27 cellular contexts compared by ENCODE assay signal in the genomic region with DNA sequence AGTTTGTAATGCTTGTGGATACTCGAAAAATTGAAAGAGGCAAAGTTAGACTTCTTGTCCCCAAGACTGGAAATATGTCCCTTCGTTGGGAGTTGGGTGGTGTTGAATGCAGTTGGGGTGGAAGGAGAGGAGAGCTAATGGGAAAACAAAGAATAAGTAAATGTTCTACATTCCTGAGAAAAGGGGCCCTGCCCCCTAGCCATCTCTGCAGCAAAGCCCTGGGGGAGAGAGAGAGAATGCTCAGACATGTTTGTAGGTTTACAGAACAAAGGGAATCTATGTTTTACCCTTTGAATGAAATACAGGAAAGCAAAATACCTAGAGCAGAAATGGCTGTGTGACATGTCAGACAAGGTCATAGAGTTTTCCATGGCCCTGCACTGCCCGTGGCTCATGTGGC.
DNase-seq lines count a peak whose midpoint lies in the region; ATAC-seq and TF ChIP-seq lines count a peak whose summit lies in the region.
"Had no signal": no experiment of that assay in that cellular context is flagged by ENCODE, and none has a peak within 500 bp of the region (broad histone marks: within the 10 kb centered on the region; RNA-seq: fewer than 3 reads in every experiment).

No MANE protein-coding gene starts in this region.

- 79 to 85% methylated on average over 2 to 3 of the region's 3 CpGs for WGBS in endodermal cell (ENCODE audit: insufficient coverage in 1 of 2, insufficient read length in 1 of 2), 2 experiments
- WGBS in psoas muscle, 3 donors = 85 to 93% (median 90%) methylated on average over 3 of the region's 3 CpGs

- TF ChIP-seq CTCF in Caco-2 (IDR thresholded peaks at IDR 0.05; ENCODE audit: insufficient read depth in 1 of 2, low read depth in 1 of 2, low read length in 1 of 2, severe bottlenecking in 1 of 2, unreplicated experiment in 1 of 2) = no peak
- TF ChIP-seq CTCF in endodermal cell (conservative IDR thresholded peaks at IDR 0.05) = no peak
- TF ChIP-seq CTCF in mesothelial cell of epicardium (IDR thresholded peaks at IDR 0.05; ENCODE audit: unreplicated experiment) = no peak
- TF ChIP-seq CTCF in psoas muscle (IDR thresholded peaks at IDR 0.05) = no peak
- no peak for TF ChIP-seq CTCF in left ventricle myocardium inferior (IDR thresholded peaks at IDR 0.05; ENCODE audit: borderline replicate concordance)

- H3K27me3 Mint-ChIP-seq in Caco-2 (ENCODE audit: insufficient read depth, unreplicated experiment) (no peaks in the 10 kb centered on the region), endodermal cell (ENCODE audit: insufficient read depth) (peaks cover 49% of the 10 kb centered on the region), mesothelial cell of epicardium (ENCODE audit: low read depth) (no peaks in the 10 kb centered on the region)

- intact Hi-C loops in Caco-2 (cut with micrococcal nuclease; ENCODE audit: unreplicated experiment) = loop anchor here (10.0 kb wide), 1 partner anchor 85 kb away; a partner anchor contains a TSS
- intact Hi-C loops in psoas muscle (cut with DNase I) = no loop called here
- intact Hi-C loops in left ventricle myocardium inferior (cut with micrococcal nuclease) = no loop called here

- H3K9me3 ChIP-seq in Caco-2 (no peaks in the 10 kb centered on the region), NT2/D1 (ENCODE audit: insufficient read depth, low read length) (no peaks in the 10 kb centered on the region; the same call in 1 of the 2 replicates), endodermal cell (ENCODE audit: control insufficient read depth, low read length) (no peaks in the 10 kb centered on the region), psoas muscle (no peaks in the 10 kb centered on the region), left ventricle myocardium inferior (replicated peaks) (no peaks in the 10 kb centered on the region)

- H3K36me3 ChIP-seq in Caco-2 (ENCODE audit: control insufficient read depth, insufficient read depth, low read length) = no peaks in the 10 kb centered on the region
- no peaks in the 10 kb centered on the region for H3K36me3 ChIP-seq in NT2/D1 (ENCODE audit: insufficient read depth, insufficient read length, low read length)
- no peaks in the 10 kb centered on the region for H3K36me3 ChIP-seq in endodermal cell (ENCODE audit: control insufficient read depth, insufficient read depth, low read length)
- no peaks in the 10 kb centered on the region for H3K36me3 ChIP-seq in psoas muscle (ENCODE audit: insufficient read depth in 1 of 2, low read depth in 1 of 2)
- H3K36me3 ChIP-seq in left ventricle myocardium inferior = no peaks in the 10 kb centered on the region

- H3K27me3 ChIP-seq in Caco-2 (replicated peaks; ENCODE audit: control insufficient read depth, insufficient read depth, low read length) (no peaks in the 10 kb centered on the region), NT2/D1 (ENCODE audit: insufficient read depth, insufficient read length) (no peaks in the 10 kb centered on the region), endodermal cell (ENCODE audit: control insufficient read depth, insufficient read depth, low read length, poor library complexity, severe bottlenecking) (peaks cover 22% of the 10 kb centered on the region), psoas muscle (ENCODE audit: insufficient read depth in 3 of 3, low read length in 2 of 3) (no peaks in the 10 kb centered on the region), left ventricle myocardium inferior (ENCODE audit: low read depth) (no peaks in the 10 kb centered on the region)

- H3K36me3 Mint-ChIP-seq in Caco-2 (ENCODE audit: insufficient read depth, unreplicated experiment) (no peaks in the 10 kb centered on the region), endodermal cell (ENCODE audit: low read depth) (no peaks in the 10 kb centered on the region), mesothelial cell of epicardium (peaks cover 3% of the 10 kb centered on the region)

- H3K4me3 ChIP-seq in Caco-2 (ENCODE audit: low read depth, low read length) = no peak overlapping the region
- no peak overlapping the region for H3K4me3 ChIP-seq in NT2/D1 (ENCODE audit: insufficient read length, low read depth)
- no peak overlapping the region for H3K4me3 ChIP-seq in endodermal cell (ENCODE audit: low read length)
- no peak overlapping the region for H3K4me3 ChIP-seq in psoas muscle
- no peak overlapping the region for H3K4me3 ChIP-seq in left ventricle myocardium inferior
- H3K4me3 ChIP-seq: K562, PC-9 had no signal

- no peak overlapping the region for H3K27ac ChIP-seq in endodermal cell (ENCODE audit: low read depth, low read length)
- H3K27ac ChIP-seq in psoas muscle = no peak overlapping the region
- H3K27ac ChIP-seq in left ventricle myocardium inferior (replicated peaks) = no peak overlapping the region
- H3K27ac ChIP-seq: PC-9 had no signal

- H3K4me1 Mint-ChIP-seq in Caco-2 (ENCODE audit: low read depth, unreplicated experiment) (peaks cover 18% of the 10 kb centered on the region), endodermal cell (peaks cover 14% of the 10 kb centered on the region), mesothelial cell of epicardium (peaks cover 72% of the 10 kb centered on the region)

- DNase-seq in Caco-2 (no peak), NT2/D1 (ENCODE audit: low read depth, low spot score) (peak; percentile 51), endodermal cell (peak; percentile 64), mesothelial cell of epicardium (ENCODE audit: low spot score in 2 of 2, unreplicated experiment in 2 of 2) (no peak), psoas muscle (no peak), cortex of kidney (lab: John Stamatoyannopoulos, UW) (no peak), left ventricle myocardium inferior (no peak), DMS 273 (lab: John Stamatoyannopoulos, UW; ENCODE audit: unreplicated experiment) (no peak)
- DNase-seq: 8988T; ACHN; DMS53; GOT3; Kasumi-1; MV-4-11; NCI-H1105; NCI-H146; NCI-H1930; NCI-H446; NCI-H524 treated with DMSO at 0.1 percent for 48 hours; NCI-H774; NK-92 treated with Interleukin-12 subunit alpha and Interleukin-12 subunit beta, amount 100 ng/mL, for 24 hours; PC-9; Right ventricle myocardium superior; RPMI8226 had no signal

- BruUV-seq in Caco-2 (replicated peaks; lab: Mats Ljungman, UMichigan) = no TSS peak

- H3K9ac ChIP-seq in NT2/D1 (ENCODE audit: insufficient read length, low read depth) = no peak overlapping the region
- no peak overlapping the region for H3K9ac ChIP-seq in endodermal cell (ENCODE audit: extremely low read depth, low read length, poor library complexity, severe bottlenecking)

- no peak for ATAC-seq in psoas muscle
- ATAC-seq: HCT116, HepG2, K562 had no signal

- H3K4me1 ChIP-seq in Caco-2 (peaks cover 15% of the 10 kb centered on the region), NT2/D1 (ENCODE audit: insufficient read depth, insufficient read length) (peaks cover 4% of the 10 kb centered on the region), endodermal cell (ENCODE audit: control insufficient read depth, insufficient read depth, low read length) (peaks cover 9% of the 10 kb centered on the region), psoas muscle (peaks cover 23% of the 10 kb centered on the region), left ventricle myocardium inferior (peaks cover 37% of the 10 kb centered on the region)

- no peaks in the 10 kb centered on the region for H3K9me3 Mint-ChIP-seq in Caco-2 (ENCODE audit: unreplicated experiment)
- H3K9me3 Mint-ChIP-seq in endodermal cell = no peaks in the 10 kb centered on the region
- H3K9me3 Mint-ChIP-seq in mesothelial cell of epicardium = peaks cover 3% of the 10 kb centered on the region

- peak overlapping the region; percentile 14 for H3K4me3 Mint-ChIP-seq in Caco-2 (ENCODE audit: unreplicated experiment)
- no peak overlapping the region for H3K4me3 Mint-ChIP-seq in endodermal cell
- no peak overlapping the region for H3K4me3 Mint-ChIP-seq in mesothelial cell of epicardium

- H3K27ac Mint-ChIP-seq in Caco-2 (ENCODE audit: unreplicated experiment) (no peak overlapping the region), endodermal cell (no peak overlapping the region), mesothelial cell of epicardium (peak overlapping the region; percentile 40)

- POLR2A ChIA-PET in Caco-2 (lab: Charles Lee) = no interaction called here

- CTCF ChIA-PET in Caco-2 (lab: Charles Lee) = no interaction called here

Comparison
In these comparisons a context has a peak if more than half of its experiments do, and no peak if none do; other contexts are left out.
1. DNase-seq: peak in NT2/D1 (single experiment) and endodermal cell (single experiment); none in Caco-2 (0 of 2), mesothelial cell of epicardium (0 of 2), psoas muscle (0 of 2), cortex of kidney (single experiment), left ventricle myocardium inferior (single experiment) and DMS 273 (single experiment).